ENCODE assay signal across 20 cellular contexts in the genomic region with DNA sequence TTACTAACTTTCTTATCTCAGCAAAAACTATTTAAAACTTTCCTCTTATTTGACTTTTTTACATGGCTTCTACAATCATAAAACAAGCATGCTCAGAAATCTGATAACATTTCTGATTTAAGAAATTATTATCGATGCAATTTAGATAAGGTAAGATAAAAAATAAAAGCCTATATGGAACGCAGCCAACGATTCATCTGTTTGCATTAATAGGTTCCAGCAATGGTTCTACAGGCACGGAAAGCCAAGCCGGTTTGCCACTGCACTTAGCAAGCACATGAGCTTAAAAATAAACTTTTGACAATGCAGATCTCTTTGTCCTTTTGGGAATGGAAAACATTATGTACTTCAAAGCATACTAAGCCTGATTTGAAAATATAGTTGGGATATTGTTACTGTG.
DNase-seq lines count a peak whose midpoint lies in the region; TF ChIP-seq lines count a peak whose summit lies in the region.
"Had no signal": no experiment of that assay in that cellular context is flagged by ENCODE, and none has a peak within 500 bp of the region (broad histone marks: within the 10 kb centered on the region; RNA-seq: fewer than 3 reads in every experiment).

No MANE protein-coding gene starts in this region.

- CTCF ChIA-PET in AG04449 (lab: Yijun Ruan, JAX) = interaction anchor here (1.3 kb wide), 1 partner anchor 141 kb away, joined by 3 read pairs; no protein-coding TSS in a partner anchor

- H3K9me3 Mint-ChIP-seq in HFFc6 (no peaks in the 10 kb centered on the region), mesothelial cell of epicardium (peaks cover 7% of the 10 kb centered on the region)
- H3K9me3 Mint-ChIP-seq: activated T-cell treated with anti-CD3 and anti-CD28 coated beads, Interleukin-2, amount 50 U/mL, for 4 hours had no signal

- H3K27ac Mint-ChIP-seq in HFFc6 (peak overlapping the region; percentile 90), mesothelial cell of epicardium (peak overlapping the region; percentile 95)
- H3K27ac Mint-ChIP-seq: activated naive CD8-positive, alpha-beta T cell treated with anti-CD3 and anti-CD28 coated beads, Interleukin-2, amount 50 U/mL, for 24 hours; stimulated activated naive CD8-positive, alpha-beta T cell treated with anti-CD3 and anti-CD28 coated beads, Interleukin-15, Interleukin-2, amounts not matched to agents 100 ng/mL and 50 ng/mL, for 24 hours had no signal

- peak overlapping the region; percentile 57 for H3K4me3 ChIP-seq in AG04449 (ENCODE audit: low read depth, low read length)
- H3K4me3 ChIP-seq: K562, SJSA1, vagina had no signal

- no peak for TF ChIP-seq CTCF in AG04449 (IDR thresholded peaks at IDR 0.05; ENCODE audit: insufficient read depth, low read length, missing control alignments)
- no peak for TF ChIP-seq CTCF in HFFc6 (IDR thresholded peaks at IDR 0.05)
- TF ChIP-seq CTCF in mesothelial cell of epicardium (IDR thresholded peaks at IDR 0.05; ENCODE audit: unreplicated experiment) = no peak

- H3K36me3 Mint-ChIP-seq in HFFc6 (ENCODE audit: low read depth) (peaks cover 4% of the 10 kb centered on the region), mesothelial cell of epicardium (no peaks in the 10 kb centered on the region)

- DNase-seq in AG04449 (ENCODE audit: low read depth, low spot score) = no peak
- peak; percentile 52 for DNase-seq in HFFc6
- peak; percentile 28 for DNase-seq in astrocyte of the hippocampus (ENCODE audit: low read depth, low spot score)
- no peak for DNase-seq in mesothelial cell of epicardium (ENCODE audit: low spot score in 2 of 2, unreplicated experiment in 2 of 2)
- DNase-seq in activated gamma-delta T cell (lab: John Stamatoyannopoulos, UW) = no peak
- no peak for DNase-seq in NCI-H510A treated with DMSO at 0.1 percent for 48 hours (lab: John Stamatoyannopoulos, UW)
- DNase-seq in cerebellum (ENCODE audit: low spot score) = no peak
- no peak for DNase-seq in RKO (ENCODE audit: low spot score)
- DNase-seq: activated CD4-positive, alpha-beta T cell treated with anti-CD3 and anti-CD28 coated beads, Interleukin-2, amount 50 U/mL, for 1 hour; activated naive CD8-positive, alpha-beta T cell treated with anti-CD3 and anti-CD28 coated beads, Interleukin-2, amount 50 U/mL, for 24 hours; activated T-cell treated with anti-CD3 and anti-CD28 coated beads, Interleukin-2, amount 50 U/mL, for 4 hours; AML-193; head of caudate nucleus; kidney; NCI-H1092 treated with DMSO at 0.1 percent for 48 hours; stimulated activated CD4-positive, alpha-beta T cell treated with anti-CD3 and anti-CD28 coated beads, Interleukin-12 subunit alpha, Interleukin-12 subunit beta, amount 100 ng/mL, for 4 hours had no signal

- peaks cover 84% of the 10 kb centered on the region for H3K4me1 Mint-ChIP-seq in HFFc6 (ENCODE audit: low read depth)
- H3K4me1 Mint-ChIP-seq in mesothelial cell of epicardium = peaks cover 68% of the 10 kb centered on the region
- H3K4me1 Mint-ChIP-seq: activated naive CD8-positive, alpha-beta T cell treated with anti-CD3 and anti-CD28 coated beads, Interleukin-2, amount 50 U/mL, for 24 hours had no signal

- H3K27me3 Mint-ChIP-seq in HFFc6 (ENCODE audit: insufficient read depth) (peaks cover 1% of the 10 kb centered on the region), mesothelial cell of epicardium (ENCODE audit: low read depth) (no peaks in the 10 kb centered on the region)
- H3K27me3 Mint-ChIP-seq: activated naive CD8-positive, alpha-beta T cell treated with anti-CD3 and anti-CD28 coated beads, Interleukin-2, amount 50 U/mL, for 24 hours; stimulated activated naive CD8-positive, alpha-beta T cell treated with anti-CD3 and anti-CD28 coated beads, Interleukin-15, Interleukin-2, amounts not matched to agents 100 ng/mL and 50 ng/mL, for 24 hours had no signal

- peak overlapping the region; percentile 90 for H3K4me3 Mint-ChIP-seq in HFFc6
- peak overlapping the region; percentile 65 for H3K4me3 Mint-ChIP-seq in mesothelial cell of epicardium
- H3K4me3 Mint-ChIP-seq: activated naive CD8-positive, alpha-beta T cell treated with anti-CD3 and anti-CD28 coated beads, Interleukin-2, amount 50 U/mL, for 24 hours; activated T-cell treated with anti-CD3 and anti-CD28 coated beads, Interleukin-2, amount 50 U/mL, for 4 hours; stimulated activated naive CD8-positive, alpha-beta T cell treated with anti-CD3 and anti-CD28 coated beads, Interleukin-15, Interleukin-2, amounts not matched to agents 100 ng/mL and 50 ng/mL, for 24 hours had no signal

- POLR2A ChIA-PET in AG04449 (lab: Yijun Ruan, JAX) = interaction anchor here (1.0 to 1.3 kb wide), 2 partner anchors 15 to 48 kb away, joined by 3 read pairs; no protein-coding TSS in a partner anchor

Comparison
In these comparisons a context has a peak if more than half of its experiments do, and no peak if none do; other contexts are left out.
1. DNase-seq: peak in HFFc6 (single experiment) and astrocyte of the hippocampus (single experiment); none in AG04449 (single experiment), mesothelial cell of epicardium (0 of 2), activated gamma-delta T cell (single experiment), NCI-H510A treated with DMSO at 0.1 percent for 48 hours (single experiment), cerebellum (single experiment) and RKO (single experiment).